ENCODE assay signal across 18 cellular contexts in the genomic region with DNA sequence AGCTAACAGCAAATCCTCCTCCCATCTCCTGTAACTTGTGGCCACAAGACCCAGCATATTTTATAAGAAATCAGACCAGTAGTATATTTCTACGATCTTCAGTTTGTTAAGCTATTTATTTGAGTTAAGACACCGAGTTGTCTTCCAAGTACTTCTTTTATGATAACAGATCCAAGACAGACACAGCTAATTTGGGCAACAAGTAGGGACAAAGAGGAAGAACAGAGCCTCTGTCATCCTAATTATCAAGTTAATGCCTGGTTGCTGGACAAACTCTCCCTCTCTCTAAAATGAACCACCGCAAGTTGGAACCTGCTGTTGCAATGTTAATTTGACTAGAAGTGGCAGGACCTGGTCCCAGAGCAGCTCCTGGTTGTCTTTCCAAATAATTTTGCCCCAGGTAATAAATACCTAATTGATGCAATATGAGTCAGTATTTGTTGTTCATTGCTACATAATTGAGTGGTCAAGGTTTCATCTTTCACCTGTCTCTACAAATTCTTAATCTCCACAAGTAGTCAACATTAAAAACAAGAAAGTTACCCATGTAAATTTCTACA.
DNase-seq lines count a peak whose midpoint lies in the region; ATAC-seq, FAIRE-seq and TF ChIP-seq lines count a peak whose summit lies in the region.
"Had no signal": no experiment of that assay in that cellular context is flagged by ENCODE, and none has a peak within 500 bp of the region (broad histone marks: within the 10 kb centered on the region; RNA-seq: fewer than 3 reads in every experiment).

No MANE protein-coding gene starts in this region.

- DNase-seq in HepG2 (ENCODE audit: low spot score) = no peak
- DNase-seq in right lobe of liver = no peak
- DNase-seq in RWPE2 (ENCODE audit: low spot score) = no peak
- peak; percentile 59 to 79 for DNase-seq in foreskin keratinocyte
- no peak for DNase-seq in SHP77 treated with DMSO at 0.1 percent for 48 hours (lab: John Stamatoyannopoulos, UW)
- no peak for DNase-seq in naive thymus-derived CD4-positive, alpha-beta T cell
- DNase-seq: 8988T; BE2C; CD4-positive, alpha-beta T cell; GM23248; NCI-H1417 treated with DMSO at 0.1 percent for 48 hours; NCI-H2029; NCI-H510A; SIG-M5 had no signal

- H3K27me3 ChIP-seq in HepG2 (ENCODE audit: control insufficient read depth in 1 of 2, insufficient read depth in 2 of 2, low read length in 2 of 2) = no peaks in the 10 kb centered on the region
- no peaks in the 10 kb centered on the region for H3K27me3 ChIP-seq in right lobe of liver
- no peaks in the 10 kb centered on the region for H3K27me3 ChIP-seq in RWPE2 (ENCODE audit: insufficient read depth, poor library complexity, severe bottlenecking)
- no peaks in the 10 kb centered on the region for H3K27me3 ChIP-seq in foreskin keratinocyte
- H3K27me3 ChIP-seq in naive thymus-derived CD4-positive, alpha-beta T cell (ENCODE audit: control insufficient read depth in 2 of 2, insufficient read depth in 2 of 2, low read length in 2 of 2) = no peaks in the 10 kb centered on the region
- H3K27me3 ChIP-seq: BE2C had no signal

- no peak overlapping the region for H3K4me3 Mint-ChIP-seq in naive thymus-derived CD4-positive, alpha-beta T cell
- H3K4me3 Mint-ChIP-seq: CD4-positive, alpha-beta T cell; IgD-negative memory B cell had no signal

- CTCF ChIA-PET in HepG2 (lab: Yijun Ruan, JAX; ENCODE audit: low intra/inter-chr PET ratio, low total read pairs) = no interaction called here
- CTCF ChIA-PET in naive thymus-derived CD4-positive, alpha-beta T cell (lab: Charles Lee) = interaction anchor here (0.6 kb wide), 1 partner anchor 243 kb away, joined by 4 read pairs; no protein-coding TSS in a partner anchor

- no peaks in the 10 kb centered on the region for H3K79me2 ChIP-seq in HepG2 (ENCODE audit: insufficient read depth, low read length)

- in situ Hi-C loops in HepG2 (cut with HindIII; ENCODE audit: extremely low pct_ligation_motif_present, low pct_unique_long_range_greater_than_20kb) = no loop called here

- TF ChIP-seq RAD21 in HepG2 (CRISPR knock-in tag; IDR thresholded peaks at IDR 0.05) = no peak

- no peaks in the 10 kb centered on the region for H3K4me1 Mint-ChIP-seq in naive thymus-derived CD4-positive, alpha-beta T cell
- H3K4me1 Mint-ChIP-seq: IgD-negative memory B cell had no signal

- TF ChIP-seq CTCF in HepG2 (CRISPR knock-in tag; IDR thresholded peaks at IDR 0.05) (no peak), right lobe of liver (IDR thresholded peaks at IDR 0.05) (no peak), RWPE2 (IDR thresholded peaks at IDR 0.05; ENCODE audit: poor library complexity, severe bottlenecking) (no peak), foreskin keratinocyte (conservative IDR thresholded peaks at IDR 0.05) (no peak)

- TF ChIP-seq POLR2A in HepG2 (IDR thresholded peaks at IDR 0.05; ENCODE audit: insufficient read depth in 1 of 2, low read depth in 2 of 2, low read length in 2 of 2) (no peak), right lobe of liver (IDR thresholded peaks at IDR 0.05) (no peak)

- H3K9me3 Mint-ChIP-seq in naive thymus-derived CD4-positive, alpha-beta T cell = peaks cover 0 to 3% (median 0%) of the 10 kb centered on the region in 11 donors
- H3K9me3 Mint-ChIP-seq: CD4-positive, alpha-beta T cell; IgD-negative memory B cell had no signal

- BruUV-seq in HepG2 (replicated peaks; lab: Mats Ljungman, UMichigan) = no TSS peak

- H4K20me1 ChIP-seq in HepG2 (ENCODE audit: insufficient read depth, low read length) = no peaks in the 10 kb centered on the region

- POLR2A ChIA-PET in HepG2 (lab: Yijun Ruan, JAX) = no interaction called here
- POLR2A ChIA-PET in naive thymus-derived CD4-positive, alpha-beta T cell (lab: Charles Lee) = no interaction called here

- ATAC-seq in HepG2 = no peak
- no peak for ATAC-seq in right lobe of liver
- ATAC-seq in RWPE2 (ENCODE audit: low read depth) = peak; percentile 84
- ATAC-seq in foreskin keratinocyte = peak; percentile 71
- ATAC-seq in GM21529 (IDR thresholded peaks at IDR 0.05; ENCODE audit: unreplicated experiment) = no peak
- no peak for ATAC-seq in HG03175 (IDR thresholded peaks at IDR 0.05; ENCODE audit: unreplicated experiment)
- ATAC-seq in naive thymus-derived CD4-positive, alpha-beta T cell = no peak

- no peaks in the 10 kb centered on the region for H3K36me3 Mint-ChIP-seq in naive thymus-derived CD4-positive, alpha-beta T cell
- H3K36me3 Mint-ChIP-seq: IgD-negative memory B cell had no signal

- 0% methylated on average over 3 of the region's 3 CpGs for WGBS in HepG2 (ENCODE audit: low lambda C conversion rate)
- 66% methylated on average over 3 of the region's 3 CpGs for WGBS in right lobe of liver (ENCODE audit: insufficient coverage, low coverage, low lambda C conversion rate, missing lambda C conversion rate)

- no peak overlapping the region for H3K9ac ChIP-seq in HepG2 (ENCODE audit: insufficient read depth, low read depth, low read length)
- H3K9ac ChIP-seq: GM23248 had no signal

- H3K4me3 ChIP-seq in HepG2 (replicated peaks in 1 of 3; ENCODE audit: insufficient read depth in 1 of 3, low read depth in 2 of 3, low read length in 3 of 3) (no peak overlapping the region), right lobe of liver (no peak overlapping the region), RWPE2 (ENCODE audit: severe bottlenecking) (no peak overlapping the region)
- H3K4me3 ChIP-seq in naive thymus-derived CD4-positive, alpha-beta T cell (ENCODE audit: low read length) = no peak overlapping the region
- H3K4me3 ChIP-seq: GM23248 had no signal

- no peak overlapping the region for H3K4me2 ChIP-seq in HepG2 (ENCODE audit: low read depth, low read length)

- H2AFZ ChIP-seq in HepG2 (ENCODE audit: low read length) = peak overlapping the region; percentile 11
- H2AFZ ChIP-seq: GM23248 had no signal

- H3K9me3 ChIP-seq in HepG2 (ENCODE audit: low read length) (no peaks in the 10 kb centered on the region), right lobe of liver (no peaks in the 10 kb centered on the region), RWPE2 (ENCODE audit: severe bottlenecking) (no peaks in the 10 kb centered on the region)
- H3K9me3 ChIP-seq in naive thymus-derived CD4-positive, alpha-beta T cell (ENCODE audit: control insufficient read depth in 2 of 3, low read length in 3 of 3) = no peaks in the 10 kb centered on the region
- H3K9me3 ChIP-seq: BE2C had no signal

- intact Hi-C loops in HepG2 (cut with micrococcal nuclease; ENCODE audit: unreplicated experiment) (no loop called here), right lobe of liver (cut with DNase I) (no loop called here)
- intact Hi-C loops in naive thymus-derived CD4-positive, alpha-beta T cell (cut with micrococcal nuclease) = no loop called here

- FAIRE-seq in HepG2 (lab: Jason Lieb, UNC) = no peak
- FAIRE-seq: RCC 7860 had no signal

- TF ChIP-seq EP300 in HepG2 (IDR thresholded peaks at IDR 0.05; ENCODE audit: low read depth in 2 of 2, low read length in 2 of 2) = no peak
- TF ChIP-seq EP300 in HepG2 (CRISPR knock-in tag; IDR thresholded peaks at IDR 0.05; ENCODE audit: borderline replicate concordance) = no peak

- no peaks in the 10 kb centered on the region for H3K36me3 ChIP-seq in HepG2 (replicated peaks in 1 of 2; ENCODE audit: control insufficient read depth in 1 of 2, insufficient read depth in 2 of 2, low read length in 2 of 2)
- no peaks in the 10 kb centered on the region for H3K36me3 ChIP-seq in right lobe of liver
- no peaks in the 10 kb centered on the region for H3K36me3 ChIP-seq in RWPE2 (ENCODE audit: low read depth)
- H3K36me3 ChIP-seq in naive thymus-derived CD4-positive, alpha-beta T cell (ENCODE audit: control insufficient read depth in 2 of 3, insufficient read depth in 3 of 3, low read length in 3 of 3) = no peaks in the 10 kb centered on the region

- H3K27ac Mint-ChIP-seq in naive thymus-derived CD4-positive, alpha-beta T cell = no peak overlapping the region
- H3K27ac Mint-ChIP-seq: CD4-positive, alpha-beta T cell had no signal

- H3K27me3 Mint-ChIP-seq in naive thymus-derived CD4-positive, alpha-beta T cell = no peaks in the 10 kb centered on the region
- H3K27me3 Mint-ChIP-seq: CD4-positive, alpha-beta T cell; IgD-negative memory B cell had no signal

- H3K27ac ChIP-seq in HepG2 (ENCODE audit: extremely low read length, insufficient read depth, low read length) = no peak overlapping the region
- H3K27ac ChIP-seq in right lobe of liver = no peak overlapping the region
- peak overlapping the region; percentile 26 for H3K27ac ChIP-seq in RWPE2 (ENCODE audit: poor library complexity, severe bottlenecking)
- no peak overlapping the region for H3K27ac ChIP-seq in foreskin keratinocyte
- H3K27ac ChIP-seq in naive thymus-derived CD4-positive, alpha-beta T cell (ENCODE audit: low read depth, low read length) = no peak overlapping the region
- H3K27ac ChIP-seq: GM23248 had no signal

- H3K4me1 ChIP-seq in HepG2 (ENCODE audit: insufficient read depth, low read length) (no peaks in the 10 kb centered on the region), right lobe of liver (no peaks in the 10 kb centered on the region), RWPE2 (ENCODE audit: insufficient read depth, poor library complexity, severe bottlenecking) (peaks cover 4% of the 10 kb centered on the region), foreskin keratinocyte (peaks cover 3% of the 10 kb centered on the region)
- H3K4me1 ChIP-seq in naive thymus-derived CD4-positive, alpha-beta T cell (ENCODE audit: control insufficient read depth in 2 of 2, insufficient read depth in 2 of 2, low read length in 2 of 2) = no peaks in the 10 kb centered on the region

TF ChIP-seq in HepG2, 621 proteins besides CTCF, POLR2A, EP300 and RAD21:
- TF ChIP-seq STAG1 (CRISPR knock-in tag; IDR thresholded peaks at IDR 0.05) (no peak), GPN1 (CRISPR knock-in tag; IDR thresholded peaks at IDR 0.05; ENCODE audit: borderline replicate concordance) (no peak), SMC3 (IDR thresholded peaks at IDR 0.05; ENCODE audit: low read length) (no peak), GATAD2A (CRISPR knock-in tag; IDR thresholded peaks at IDR 0.05) (no peak), ZNF569 (CRISPR knock-in tag; IDR thresholded peaks at IDR 0.05; ENCODE audit: borderline replicate concordance) (no peak), ZSCAN12 (CRISPR knock-in tag; IDR thresholded peaks at IDR 0.05) (no peak), ZNF816 (CRISPR knock-in tag; IDR thresholded peaks at IDR 0.05; ENCODE audit: borderline replicate concordance) (no peak), SOX13 (IDR thresholded peaks at IDR 0.05) (no peak), SOX13 (CRISPR knock-in tag; conservative IDR thresholded peaks at IDR 0.05 in 1 of 2, IDR thresholded peaks at IDR 0.05 in 1 of 2) (no peak)

Comparison
In these comparisons a context has a peak if more than half of its experiments do, and no peak if none do; other contexts are left out.
1. ATAC-seq: peak in RWPE2 (single experiment) and foreskin keratinocyte (single experiment); none in HepG2 (single experiment), right lobe of liver (0 of 4), GM21529 (single experiment), HG03175 (single experiment) and naive thymus-derived CD4-positive, alpha-beta T cell (single experiment).
2. DNase-seq: peak in foreskin keratinocyte (2 of 2); none in HepG2 (single experiment), right lobe of liver (0 of 3), RWPE2 (single experiment), SHP77 treated with DMSO at 0.1 percent for 48 hours (single experiment) and naive thymus-derived CD4-positive, alpha-beta T cell (0 of 9).